Comparison of ENCODE assay signal across 1 cellular context in the genomic region with DNA sequence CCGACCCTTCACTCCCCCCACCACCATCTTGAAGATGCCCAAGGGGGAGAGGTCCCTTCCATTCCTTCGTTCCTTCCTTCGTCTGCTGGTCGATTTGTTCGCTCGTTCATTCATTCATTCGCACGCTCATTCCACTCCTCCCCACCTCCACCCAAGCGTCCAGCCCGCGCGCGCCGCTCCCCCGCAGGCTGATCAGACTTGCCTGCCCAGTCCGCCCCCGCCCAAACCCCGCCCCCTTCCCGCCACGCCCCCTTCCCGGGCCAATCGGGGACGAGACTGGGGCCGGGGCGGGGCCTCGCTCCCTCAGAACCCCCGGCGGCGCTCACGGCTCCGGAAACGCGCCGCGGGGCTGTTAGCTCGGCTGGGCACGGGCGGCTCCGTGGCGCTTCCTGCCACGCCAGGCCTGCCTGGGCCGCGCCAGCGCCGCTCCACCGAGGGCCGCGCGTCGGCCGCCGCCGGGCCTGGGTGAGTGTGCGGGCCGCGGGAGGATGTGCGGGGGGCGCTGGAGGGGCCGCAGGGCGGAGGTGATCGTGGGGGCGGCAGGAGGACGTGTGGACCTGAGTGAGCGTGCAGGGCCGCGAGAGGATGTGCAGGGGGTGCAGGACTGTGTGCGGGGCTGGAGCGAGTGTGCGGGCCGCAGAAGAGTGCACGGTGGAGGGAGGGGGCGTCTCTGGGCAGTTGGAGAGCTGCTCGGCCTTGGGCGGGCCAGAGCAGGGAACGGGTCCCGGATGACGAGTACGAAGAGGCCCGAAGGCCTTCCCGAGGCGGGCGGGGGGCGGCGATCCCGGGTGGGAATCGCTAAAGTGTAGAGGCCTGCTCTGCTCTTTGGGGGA.
TF ChIP-seq lines count a peak whose summit lies in the region.

A gene with protein sequence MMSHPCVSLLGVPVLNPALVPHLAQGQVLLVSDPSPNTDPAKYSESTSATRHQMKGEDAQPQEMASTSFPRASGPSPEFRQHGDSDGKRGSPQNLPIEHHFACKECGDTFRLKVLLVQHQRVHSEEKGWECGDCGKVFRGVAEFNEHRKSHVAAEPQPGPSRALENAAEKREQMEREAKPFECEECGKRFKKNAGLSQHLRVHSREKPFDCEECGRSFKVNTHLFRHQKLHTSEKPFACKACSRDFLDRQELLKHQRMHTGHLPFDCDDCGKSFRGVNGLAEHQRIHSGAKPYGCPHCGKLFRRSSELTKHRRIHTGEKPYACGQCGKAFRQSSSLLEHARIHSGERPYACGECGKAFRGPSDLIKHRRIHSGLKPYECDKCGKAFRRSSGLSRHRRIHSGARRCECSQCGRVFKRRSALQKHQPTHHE (plus strand): TSS at position 333 of the 833 bp plus-strand sequence. CDS start 2,527 bp downstream, outside the sequence.

TF ChIP-seq in K562, 482 proteins besides CTCF, POLR2A, EP300 and RAD21 (continued from another document and continues in another):
- TF ChIP-seq, protein P1, sequence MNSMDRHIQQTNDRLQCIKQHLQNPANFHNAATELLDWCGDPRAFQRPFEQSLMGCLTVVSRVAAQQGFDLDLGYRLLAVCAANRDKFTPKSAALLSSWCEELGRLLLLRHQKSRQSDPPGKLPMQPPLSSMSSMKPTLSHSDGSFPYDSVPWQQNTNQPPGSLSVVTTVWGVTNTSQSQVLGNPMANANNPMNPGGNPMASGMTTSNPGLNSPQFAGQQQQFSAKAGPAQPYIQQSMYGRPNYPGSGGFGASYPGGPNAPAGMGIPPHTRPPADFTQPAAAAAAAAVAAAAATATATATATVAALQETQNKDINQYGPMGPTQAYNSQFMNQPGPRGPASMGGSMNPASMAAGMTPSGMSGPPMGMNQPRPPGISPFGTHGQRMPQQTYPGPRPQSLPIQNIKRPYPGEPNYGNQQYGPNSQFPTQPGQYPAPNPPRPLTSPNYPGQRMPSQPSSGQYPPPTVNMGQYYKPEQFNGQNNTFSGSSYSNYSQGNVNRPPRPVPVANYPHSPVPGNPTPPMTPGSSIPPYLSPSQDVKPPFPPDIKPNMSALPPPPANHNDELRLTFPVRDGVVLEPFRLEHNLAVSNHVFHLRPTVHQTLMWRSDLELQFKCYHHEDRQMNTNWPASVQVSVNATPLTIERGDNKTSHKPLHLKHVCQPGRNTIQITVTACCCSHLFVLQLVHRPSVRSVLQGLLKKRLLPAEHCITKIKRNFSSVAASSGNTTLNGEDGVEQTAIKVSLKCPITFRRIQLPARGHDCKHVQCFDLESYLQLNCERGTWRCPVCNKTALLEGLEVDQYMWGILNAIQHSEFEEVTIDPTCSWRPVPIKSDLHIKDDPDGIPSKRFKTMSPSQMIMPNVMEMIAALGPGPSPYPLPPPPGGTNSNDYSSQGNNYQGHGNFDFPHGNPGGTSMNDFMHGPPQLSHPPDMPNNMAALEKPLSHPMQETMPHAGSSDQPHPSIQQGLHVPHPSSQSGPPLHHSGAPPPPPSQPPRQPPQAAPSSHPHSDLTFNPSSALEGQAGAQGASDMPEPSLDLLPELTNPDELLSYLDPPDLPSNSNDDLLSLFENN (IDR thresholded peaks at IDR 0.05; ENCODE audit: low read depth in 2 of 2, low read length in 2 of 2) = no peak
- no peak for TF ChIP-seq NFIC (IDR thresholded peaks at IDR 0.05)
- TF ChIP-seq MYBL2 (IDR thresholded peaks at IDR 0.05; ENCODE audit: low read depth) = no peak
- no peak for TF ChIP-seq MYBL2 (CRISPR knock-in tag; IDR thresholded peaks at IDR 0.05; ENCODE audit: borderline replicate concordance)
- TF ChIP-seq CEBPB (tag; IDR thresholded peaks at IDR 0.05) = no peak
- no peak for TF ChIP-seq STAT5A (IDR thresholded peaks at IDR 0.05; ENCODE audit: borderline replicate concordance, low read length)
- TF ChIP-seq, protein P2, sequence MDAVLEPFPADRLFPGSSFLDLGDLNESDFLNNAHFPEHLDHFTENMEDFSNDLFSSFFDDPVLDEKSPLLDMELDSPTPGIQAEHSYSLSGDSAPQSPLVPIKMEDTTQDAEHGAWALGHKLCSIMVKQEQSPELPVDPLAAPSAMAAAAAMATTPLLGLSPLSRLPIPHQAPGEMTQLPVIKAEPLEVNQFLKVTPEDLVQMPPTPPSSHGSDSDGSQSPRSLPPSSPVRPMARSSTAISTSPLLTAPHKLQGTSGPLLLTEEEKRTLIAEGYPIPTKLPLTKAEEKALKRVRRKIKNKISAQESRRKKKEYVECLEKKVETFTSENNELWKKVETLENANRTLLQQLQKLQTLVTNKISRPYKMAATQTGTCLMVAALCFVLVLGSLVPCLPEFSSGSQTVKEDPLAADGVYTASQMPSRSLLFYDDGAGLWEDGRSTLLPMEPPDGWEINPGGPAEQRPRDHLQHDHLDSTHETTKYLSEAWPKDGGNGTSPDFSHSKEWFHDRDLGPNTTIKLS (IDR thresholded peaks at IDR 0.05; ENCODE audit: borderline replicate concordance, low read depth) = peak; percentile 43; the same call in 1 of the 2 replicates
- TF ChIP-seq, protein P3, sequence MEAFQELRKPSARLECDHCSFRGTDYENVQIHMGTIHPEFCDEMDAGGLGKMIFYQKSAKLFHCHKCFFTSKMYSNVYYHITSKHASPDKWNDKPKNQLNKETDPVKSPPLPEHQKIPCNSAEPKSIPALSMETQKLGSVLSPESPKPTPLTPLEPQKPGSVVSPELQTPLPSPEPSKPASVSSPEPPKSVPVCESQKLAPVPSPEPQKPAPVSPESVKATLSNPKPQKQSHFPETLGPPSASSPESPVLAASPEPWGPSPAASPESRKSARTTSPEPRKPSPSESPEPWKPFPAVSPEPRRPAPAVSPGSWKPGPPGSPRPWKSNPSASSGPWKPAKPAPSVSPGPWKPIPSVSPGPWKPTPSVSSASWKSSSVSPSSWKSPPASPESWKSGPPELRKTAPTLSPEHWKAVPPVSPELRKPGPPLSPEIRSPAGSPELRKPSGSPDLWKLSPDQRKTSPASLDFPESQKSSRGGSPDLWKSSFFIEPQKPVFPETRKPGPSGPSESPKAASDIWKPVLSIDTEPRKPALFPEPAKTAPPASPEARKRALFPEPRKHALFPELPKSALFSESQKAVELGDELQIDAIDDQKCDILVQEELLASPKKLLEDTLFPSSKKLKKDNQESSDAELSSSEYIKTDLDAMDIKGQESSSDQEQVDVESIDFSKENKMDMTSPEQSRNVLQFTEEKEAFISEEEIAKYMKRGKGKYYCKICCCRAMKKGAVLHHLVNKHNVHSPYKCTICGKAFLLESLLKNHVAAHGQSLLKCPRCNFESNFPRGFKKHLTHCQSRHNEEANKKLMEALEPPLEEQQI (IDR thresholded peaks at IDR 0.05) = no peak
- TF ChIP-seq ZNF584 (CRISPR knock-in tag; IDR thresholded peaks at IDR 0.05; ENCODE audit: low read depth) = no peak
- TF ChIP-seq, protein P4, sequence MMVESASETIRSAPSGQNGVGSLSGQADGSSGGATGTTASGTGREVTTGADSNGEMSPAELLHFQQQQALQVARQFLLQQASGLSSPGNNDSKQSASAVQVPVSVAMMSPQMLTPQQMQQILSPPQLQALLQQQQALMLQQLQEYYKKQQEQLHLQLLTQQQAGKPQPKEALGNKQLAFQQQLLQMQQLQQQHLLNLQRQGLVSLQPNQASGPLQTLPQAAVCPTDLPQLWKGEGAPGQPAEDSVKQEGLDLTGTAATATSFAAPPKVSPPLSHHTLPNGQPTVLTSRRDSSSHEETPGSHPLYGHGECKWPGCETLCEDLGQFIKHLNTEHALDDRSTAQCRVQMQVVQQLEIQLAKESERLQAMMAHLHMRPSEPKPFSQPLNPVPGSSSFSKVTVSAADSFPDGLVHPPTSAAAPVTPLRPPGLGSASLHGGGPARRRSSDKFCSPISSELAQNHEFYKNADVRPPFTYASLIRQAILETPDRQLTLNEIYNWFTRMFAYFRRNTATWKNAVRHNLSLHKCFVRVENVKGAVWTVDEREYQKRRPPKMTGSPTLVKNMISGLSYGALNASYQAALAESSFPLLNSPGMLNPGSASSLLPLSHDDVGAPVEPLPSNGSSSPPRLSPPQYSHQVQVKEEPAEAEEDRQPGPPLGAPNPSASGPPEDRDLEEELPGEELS (CRISPR knock-in tag; IDR thresholded peaks at IDR 0.05; ENCODE audit: borderline replicate concordance) = no peak
- no peak for TF ChIP-seq PHB2 (IDR thresholded peaks at IDR 0.05; ENCODE audit: low read depth)
- TF ChIP-seq, protein P5, sequence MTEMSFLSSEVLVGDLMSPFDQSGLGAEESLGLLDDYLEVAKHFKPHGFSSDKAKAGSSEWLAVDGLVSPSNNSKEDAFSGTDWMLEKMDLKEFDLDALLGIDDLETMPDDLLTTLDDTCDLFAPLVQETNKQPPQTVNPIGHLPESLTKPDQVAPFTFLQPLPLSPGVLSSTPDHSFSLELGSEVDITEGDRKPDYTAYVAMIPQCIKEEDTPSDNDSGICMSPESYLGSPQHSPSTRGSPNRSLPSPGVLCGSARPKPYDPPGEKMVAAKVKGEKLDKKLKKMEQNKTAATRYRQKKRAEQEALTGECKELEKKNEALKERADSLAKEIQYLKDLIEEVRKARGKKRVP (CRISPR knock-in tag; IDR thresholded peaks at IDR 0.05) = no peak
- TF ChIP-seq, protein P6, sequence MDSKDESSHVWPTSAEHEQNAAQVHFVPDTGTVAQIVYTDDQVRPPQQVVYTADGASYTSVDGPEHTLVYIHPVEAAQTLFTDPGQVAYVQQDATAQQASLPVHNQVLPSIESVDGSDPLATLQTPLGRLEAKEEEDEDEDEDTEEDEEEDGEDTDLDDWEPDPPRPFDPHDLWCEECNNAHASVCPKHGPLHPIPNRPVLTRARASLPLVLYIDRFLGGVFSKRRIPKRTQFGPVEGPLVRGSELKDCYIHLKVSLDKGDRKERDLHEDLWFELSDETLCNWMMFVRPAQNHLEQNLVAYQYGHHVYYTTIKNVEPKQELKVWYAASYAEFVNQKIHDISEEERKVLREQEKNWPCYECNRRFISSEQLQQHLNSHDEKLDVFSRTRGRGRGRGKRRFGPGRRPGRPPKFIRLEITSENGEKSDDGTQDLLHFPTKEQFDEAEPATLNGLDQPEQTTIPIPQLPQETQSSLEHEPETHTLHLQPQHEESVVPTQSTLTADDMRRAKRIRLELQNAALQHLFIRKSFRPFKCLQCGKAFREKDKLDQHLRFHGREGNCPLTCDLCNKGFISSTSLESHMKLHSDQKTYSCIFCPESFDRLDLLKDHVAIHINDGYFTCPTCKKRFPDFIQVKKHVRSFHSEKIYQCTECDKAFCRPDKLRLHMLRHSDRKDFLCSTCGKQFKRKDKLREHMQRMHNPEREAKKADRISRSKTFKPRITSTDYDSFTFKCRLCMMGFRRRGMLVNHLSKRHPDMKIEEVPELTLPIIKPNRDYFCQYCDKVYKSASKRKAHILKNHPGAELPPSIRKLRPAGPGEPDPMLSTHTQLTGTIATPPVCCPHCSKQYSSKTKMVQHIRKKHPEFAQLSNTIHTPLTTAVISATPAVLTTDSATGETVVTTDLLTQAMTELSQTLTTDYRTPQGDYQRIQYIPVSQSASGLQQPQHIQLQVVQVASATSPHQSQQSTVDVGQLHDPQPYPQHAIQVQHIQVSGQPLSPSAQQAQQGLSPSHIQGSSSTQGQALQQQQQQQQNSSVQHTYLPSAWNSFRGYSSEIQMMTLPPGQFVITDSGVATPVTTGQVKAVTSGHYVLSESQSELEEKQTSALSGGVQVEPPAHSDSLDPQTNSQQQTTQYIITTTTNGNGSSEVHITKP (IDR thresholded peaks at IDR 0.05; ENCODE audit: partially characterized antibody) = peak; percentile 39
- no peak for TF ChIP-seq ZNF212 (CRISPR knock-in tag; IDR thresholded peaks at IDR 0.05)
- TF ChIP-seq GATAD2B (IDR thresholded peaks at IDR 0.05; ENCODE audit: borderline replicate concordance) = peak; percentile 63; the same call in 1 of the 2 replicates
- peak; percentile 51; the same call in 1 of the 2 replicates for TF ChIP-seq POLR2AphosphoS5 (IDR thresholded peaks at IDR 0.05; ENCODE audit: control insufficient read depth, insufficient read depth, low read depth, low read length)
- TF ChIP-seq HNRNPLL (IDR thresholded peaks at IDR 0.05; ENCODE audit: low read depth, low read length, poor library complexity, severe bottlenecking) = no peak
- no peak for TF ChIP-seq SNRNP70 (optimal IDR thresholded peaks at IDR 0.05; ENCODE audit: low read depth, low read length)
- TF ChIP-seq, protein P7, sequence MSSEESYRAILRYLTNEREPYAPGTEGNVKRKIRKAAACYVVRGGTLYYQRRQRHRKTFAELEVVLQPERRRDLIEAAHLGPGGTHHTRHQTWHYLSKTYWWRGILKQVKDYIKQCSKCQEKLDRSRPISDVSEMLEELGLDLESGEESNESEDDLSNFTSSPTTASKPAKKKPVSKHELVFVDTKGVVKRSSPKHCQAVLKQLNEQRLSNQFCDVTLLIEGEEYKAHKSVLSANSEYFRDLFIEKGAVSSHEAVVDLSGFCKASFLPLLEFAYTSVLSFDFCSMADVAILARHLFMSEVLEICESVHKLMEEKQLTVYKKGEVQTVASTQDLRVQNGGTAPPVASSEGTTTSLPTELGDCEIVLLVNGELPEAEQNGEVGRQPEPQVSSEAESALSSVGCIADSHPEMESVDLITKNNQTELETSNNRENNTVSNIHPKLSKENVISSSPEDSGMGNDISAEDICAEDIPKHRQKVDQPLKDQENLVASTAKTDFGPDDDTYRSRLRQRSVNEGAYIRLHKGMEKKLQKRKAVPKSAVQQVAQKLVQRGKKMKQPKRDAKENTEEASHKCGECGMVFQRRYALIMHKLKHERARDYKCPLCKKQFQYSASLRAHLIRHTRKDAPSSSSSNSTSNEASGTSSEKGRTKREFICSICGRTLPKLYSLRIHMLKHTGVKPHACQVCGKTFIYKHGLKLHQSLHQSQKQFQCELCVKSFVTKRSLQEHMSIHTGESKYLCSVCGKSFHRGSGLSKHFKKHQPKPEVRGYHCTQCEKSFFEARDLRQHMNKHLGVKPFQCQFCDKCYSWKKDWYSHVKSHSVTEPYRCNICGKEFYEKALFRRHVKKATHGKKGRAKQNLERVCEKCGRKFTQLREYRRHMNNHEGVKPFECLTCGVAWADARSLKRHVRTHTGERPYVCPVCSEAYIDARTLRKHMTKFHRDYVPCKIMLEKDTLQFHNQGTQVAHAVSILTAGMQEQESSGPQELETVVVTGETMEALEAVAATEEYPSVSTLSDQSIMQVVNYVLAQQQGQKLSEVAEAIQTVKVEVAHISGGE (CRISPR knock-in tag; IDR thresholded peaks at IDR 0.05) = peak in 2 of 3 experiments; percentile 39 to 86; a peak in 2 of 6 replicates
- TF ChIP-seq U2AF2 (optimal IDR thresholded peaks at IDR 0.05; ENCODE audit: low read depth, low read length) = no peak
- TF ChIP-seq CBX1 (IDR thresholded peaks at IDR 0.05; ENCODE audit: low read depth) = no peak
- TF ChIP-seq SMARCB1 (IDR thresholded peaks at IDR 0.05; ENCODE audit: insufficient read length, low read depth) = no peak
- no peak for TF ChIP-seq ZNF347 (CRISPR knock-in tag; IDR thresholded peaks at IDR 0.05; ENCODE audit: low read depth)
- TF ChIP-seq HCFC1 (IDR thresholded peaks at IDR 0.05; ENCODE audit: low read depth, low read length) = no peak
- TF ChIP-seq EWSR1 (IDR thresholded peaks at IDR 0.05; ENCODE audit: borderline replicate concordance, low read depth, partially characterized antibody) = no peak
- TF ChIP-seq OTX1 (CRISPR knock-in tag; IDR thresholded peaks at IDR 0.05) = no peak
- no peak for TF ChIP-seq RBM22 (IDR thresholded peaks at IDR 0.05; ENCODE audit: low read depth, low read length, poor library complexity, severe bottlenecking)
- peak; percentile 14; the same call in 1 of the 2 replicates for TF ChIP-seq ARID1B (IDR thresholded peaks at IDR 0.05)
- no peak for TF ChIP-seq POLR3A (IDR thresholded peaks at IDR 0.05; ENCODE audit: borderline replicate concordance, extremely low read depth, insufficient read depth, insufficient read length)
- no peak for TF ChIP-seq NCOA2 (IDR thresholded peaks at IDR 0.05; ENCODE audit: partially characterized antibody in 2 of 2)
- no peak for TF ChIP-seq ZFPM2 (CRISPR knock-in tag; IDR thresholded peaks at IDR 0.05)
- TF ChIP-seq ZNF134 (CRISPR knock-in tag; conservative IDR thresholded peaks at IDR 0.05) = no peak
- TF ChIP-seq CBX2 (IDR thresholded peaks at IDR 0.05; ENCODE audit: insufficient read depth, low read length, poor library complexity, severe bottlenecking) = no peak
- TF ChIP-seq ZNF561 (CRISPR knock-in tag; conservative IDR thresholded peaks at IDR 0.05) = no peak
- no peak for TF ChIP-seq TOE1 (IDR thresholded peaks at IDR 0.05; ENCODE audit: borderline replicate concordance)
- no peak for TF ChIP-seq TOE1 (CRISPR knock-in tag; IDR thresholded peaks at IDR 0.05; ENCODE audit: borderline replicate concordance, low read depth)
- no peak for TF ChIP-seq COPS2 (conservative IDR thresholded peaks at IDR 0.05)
- no peak for TF ChIP-seq BRCA1 (IDR thresholded peaks at IDR 0.05)
- TF ChIP-seq BRCA1 (CRISPR knock-in tag; IDR thresholded peaks at IDR 0.05) = no peak
